ENCODE assay signal across 18 cellular contexts in genomic region chr1:203645996-203646395, GRCh38. TPM values are rescaled to one million over a fixed set of nuclear protein-coding genes. Genes with fewer than 3 reads are reported as not detected.
DNase-seq lines count a peak whose midpoint lies in the region; ATAC-seq and TF ChIP-seq lines count a peak whose summit lies in the region.
"Had no signal": no experiment of that assay in that cellular context is flagged by ENCODE, and none has a peak within 500 bp of the region (broad histone marks: within the 10 kb centered on the region; RNA-seq: fewer than 3 reads in every experiment).

No MANE protein-coding gene starts in this region.

- peak overlapping the region in 1 of 2 experiments; percentile 47; a peak in 1 of 4 replicates for H4K8ac ChIP-seq in IMR-90 (ENCODE audit: low read depth in 2 of 2, low read length in 2 of 2)

- H3K27me3 Mint-ChIP-seq in mesothelial cell of epicardium (ENCODE audit: low read depth): no peaks in the 10 kb centered on the region

- peak overlapping the region; percentile 86 for H3K27ac Mint-ChIP-seq in mesothelial cell of epicardium

- H3K4me3 ChIP-seq in IMR-90 (ENCODE audit: insufficient read depth, low read depth, low read length): no peak overlapping the region
- H3K4me3 ChIP-seq in brain microvascular endothelial cell (ENCODE audit: low read depth, low read length): no peak overlapping the region
- H3K4me3 ChIP-seq in thoracic aorta: no peak overlapping the region
- H3K4me3 ChIP-seq: BLaER1, body of pancreas, SJCRH30 had no signal

- H2AK5ac ChIP-seq in IMR-90 (ENCODE audit: low read depth, low read length): no peak overlapping the region

- peaks cover 31% of the 10 kb centered on the region for H3K4me1 ChIP-seq in IMR-90 (ENCODE audit: control insufficient read depth, insufficient read depth, low read length)
- peaks cover 38 to 68% of the 10 kb centered on the region in 2 donors for H3K4me1 ChIP-seq in thoracic aorta (ENCODE audit: control insufficient read depth in 1 of 2, low read depth in 2 of 2)

- no peak overlapping the region for H3K23ac ChIP-seq in IMR-90 (ENCODE audit: low read depth, low read length)

- in situ Hi-C loops in IMR-90 (cut with MboI; ENCODE audit: low sequenced_read_pairs): no loop called here
- in situ Hi-C loops in brain microvascular endothelial cell (cut with HindIII; ENCODE audit: low pct_ligation_motif_present, low sequenced_read_pairs): no loop called here

- peaks cover 95% of the 10 kb centered on the region for H4K20me1 ChIP-seq in IMR-90 (ENCODE audit: insufficient read depth, low read length)

- dilution Hi-C loops in IMR-90 (cut with HindIII; ENCODE audit: low sequenced_read_pairs, unreplicated experiment): no loop called here

- peak overlapping the region; percentile 12; the same call in 1 of the 2 replicates for H3K14ac ChIP-seq in IMR-90 (replicated peaks; ENCODE audit: low read depth, low read length)

- TF ChIP-seq RAD21 in IMR-90 (IDR thresholded peaks at IDR 0.05; ENCODE audit: low read length): no peak

- H3K4me1 Mint-ChIP-seq in mesothelial cell of epicardium: peaks cover 39% of the 10 kb centered on the region

- H3K4me3 Mint-ChIP-seq in mesothelial cell of epicardium: no peak overlapping the region

- H3K9me1 ChIP-seq in IMR-90 (ENCODE audit: insufficient read depth, low read length): peaks cover 42% of the 10 kb centered on the region

- no peak overlapping the region for H3K56ac ChIP-seq in IMR-90 (ENCODE audit: extremely low read depth, insufficient read depth, low read length)

- H4K5ac ChIP-seq in IMR-90 (ENCODE audit: low read depth, low read length): no peak overlapping the region

- no peaks in the 10 kb centered on the region for H3K9me3 ChIP-seq in IMR-90 (ENCODE audit: control insufficient read depth, insufficient read depth, low read length)
- H3K9me3 ChIP-seq in thoracic aorta: no peaks in the 10 kb centered on the region
- H3K9me3 ChIP-seq: BLaER1, body of pancreas, neutrophil, SJCRH30 had no signal

- no peak overlapping the region for H2AK9ac ChIP-seq in IMR-90 (replicated peaks; ENCODE audit: low read depth, low read length, poor library complexity)

- no peak for TF ChIP-seq CTCF in IMR-90 (conservative IDR thresholded peaks at IDR 0.05; ENCODE audit: low read depth, low read length)
- TF ChIP-seq CTCF in brain microvascular endothelial cell (IDR thresholded peaks at IDR 0.05; ENCODE audit: low read depth, low read length, missing control alignments): no peak
- no peak for TF ChIP-seq CTCF in mesothelial cell of epicardium (IDR thresholded peaks at IDR 0.05; ENCODE audit: unreplicated experiment)
- no peak for TF ChIP-seq CTCF in thoracic aorta (IDR thresholded peaks at IDR 0.05)

- no peak overlapping the region for H2BK20ac ChIP-seq in IMR-90 (ENCODE audit: low read depth, low read length)

- H3K27me3 ChIP-seq in IMR-90 (ENCODE audit: control insufficient read depth, insufficient read depth, low read length): no peaks in the 10 kb centered on the region
- no peaks in the 10 kb centered on the region for H3K27me3 ChIP-seq in brain microvascular endothelial cell (replicated peaks)
- no peaks in the 10 kb centered on the region for H3K27me3 ChIP-seq in thoracic aorta (replicated peaks; ENCODE audit: insufficient read depth)
- H3K27me3 ChIP-seq: BLaER1, body of pancreas, SJCRH30 had no signal

- POLR2A ChIA-PET in IMR-90 (lab: Charles Lee; ENCODE audit: unreplicated experiment): no interaction called here

- H3K27ac ChIP-seq in IMR-90 (ENCODE audit: insufficient read depth, low read length): no peak overlapping the region
- H3K27ac ChIP-seq in brain microvascular endothelial cell: peak overlapping the region; percentile 77
- peak overlapping the region; percentile 70 to 88 for H3K27ac ChIP-seq in thoracic aorta
- H3K27ac ChIP-seq: BLaER1, body of pancreas, neutrophil, SJCRH30 had no signal

- no peak overlapping the region for H3K4me2 ChIP-seq in IMR-90 (ENCODE audit: low read depth, low read length)
- H3K4me2 ChIP-seq: BLaER1 had no signal

- H3K36me3 Mint-ChIP-seq in mesothelial cell of epicardium: peaks cover 22% of the 10 kb centered on the region

- CTCF ChIA-PET in IMR-90 (lab: Yijun Ruan, JAX): no interaction called here

- no peak overlapping the region for H3K9ac ChIP-seq in IMR-90 (ENCODE audit: low read depth, low read length)
- H3K9ac ChIP-seq: BLaER1 had no signal

- intact Hi-C loops in IMR-90 (cut with micrococcal nuclease): loop anchor here (2.0 kb wide), 1 partner anchor 17 kb away; no protein-coding TSS in a partner anchor

- WGBS in IMR-90 (ENCODE audit: extremely low coverage in 2 of 2, insufficient read length in 1 of 2), 2 experiments: no CpG with 5 or more reads among the region's 2 CpGs

- peaks cover 9 to 88% of the 10 kb centered on the region in 2 experiments; a peak in 3 of 4 replicates for H3K79me1 ChIP-seq in IMR-90 (ENCODE audit: low read depth in 1 of 2, low read length in 2 of 2)

- no peak overlapping the region for H3K18ac ChIP-seq in IMR-90 (ENCODE audit: low read depth, low read length)

- H3K4ac ChIP-seq in IMR-90 (ENCODE audit: low read depth, low read length): 0 out of 2 replicates have a peak overlapping the region, but pooled peaks have one; percentile 44

- no peak overlapping the region; the same call in 2 of the 3 replicates for H2BK15ac ChIP-seq in IMR-90 (ENCODE audit: low read depth, low read length)

- H3K36me3 ChIP-seq in IMR-90 (ENCODE audit: control insufficient read depth, insufficient read depth, low read length) (0 out of 2 replicates have a peak, but pooled peaks cover under 1% of the 10 kb centered on the region), brain microvascular endothelial cell (replicated peaks) (peaks cover under 1% of the 10 kb centered on the region), thoracic aorta (no peaks in the 10 kb centered on the region)
- H3K36me3 ChIP-seq: neutrophil, SJCRH30 had no signal

- no peak overlapping the region for H2BK120ac ChIP-seq in IMR-90 (ENCODE audit: low read depth, low read length)

- ATAC-seq in IMR-90 (ENCODE audit: low read depth): no peak
- peak; percentile 36 for ATAC-seq in thoracic aorta (ENCODE audit: insufficient number of reproducible peaks, low FRiP score, low read depth)
- ATAC-seq: body of pancreas, right cardiac atrium had no signal

- no peaks in the 10 kb centered on the region for H3K9me3 Mint-ChIP-seq in mesothelial cell of epicardium

- peak overlapping the region; percentile 22 for H2BK5ac ChIP-seq in IMR-90 (ENCODE audit: low read depth, low read length, poor library complexity, severe bottlenecking)

- TF ChIP-seq POLR2A in IMR-90 (IDR thresholded peaks at IDR 0.05; ENCODE audit: low read depth, low read length): no peak

- H2AFZ ChIP-seq in IMR-90 (replicated peaks; ENCODE audit: low read length, poor library complexity): no peak overlapping the region

- peak; percentile 66 for DNase-seq in IMR-90
- DNase-seq in brain microvascular endothelial cell: no peak
- DNase-seq in mesothelial cell of epicardium (ENCODE audit: low spot score in 2 of 2, unreplicated experiment in 2 of 2): no peak
- DNase-seq in thoracic aorta (ENCODE audit: low spot score): no peak
- no peak for DNase-seq in SIG-M5 treated with dmso at 0.1 percent for 504 hours (lab: John Stamatoyannopoulos, UW; ENCODE audit: unreplicated experiment)
- no peak for DNase-seq in SK-N-DZ (ENCODE audit: low spot score)
- no peak for DNase-seq in activated effector memory CD4-positive, alpha-beta T cell treated with anti-CD3 and anti-CD28 coated beads, Interleukin-2, amount 50 U/mL, for 16 hours
- DNase-seq: activated naive CD4-positive, alpha-beta T cell treated with Interleukin-2 at 50 U/mL for 16 hours; body of pancreas; DMS 273 treated with DMSO at 0.1 percent for 48 hours; KG1; midbrain; NCI-H526; SJCRH30; T1000 had no signal

- no peak overlapping the region for H4K91ac ChIP-seq in IMR-90 (ENCODE audit: insufficient read depth, low read depth, low read length)

- no TSS peak for BruUV-seq in IMR-90 (replicated peaks; lab: Mats Ljungman, UMichigan)

TF ChIP-seq in IMR-90, 13 proteins besides CTCF, POLR2A, EP300 and RAD21:
- no peak for TF ChIP-seq BHLHE40 (IDR thresholded peaks at IDR 0.05; ENCODE audit: low read depth, low read length)
- no peak for TF ChIP-seq MAFK (IDR thresholded peaks at IDR 0.05; ENCODE audit: low read depth, low read length)
- TF ChIP-seq NFE2L2 (IDR thresholded peaks at IDR 0.05; ENCODE audit: low read depth, low read length): no peak

RNA-seq across cellular contexts. Expression of gene ATP2B4, which starts 19.4 kb away (rescaled TPM):
- total RNA-seq in IMR-90 (2012; rRNA removed) (290 and 311 TPM in 2 replicates), mesothelial cell of epicardium (234 to 238 TPM (median 237 TPM) in 3 replicates), thoracic aorta (100 to 1,000 TPM; 131 to 138 TPM)
- 172 TPM in 2 replicates for polyA plus RNA-seq in IMR-90 (2012; rRNA removed)
- polyA plus RNA-seq in IMR-90 (2012; cell fraction: cytosol; rRNA removed): 65.5 and 87.1 TPM in 2 replicates
- 90.6 and 259 TPM in 2 replicates for polyA plus RNA-seq in IMR-90 (2012; cell fraction: nucleus; rRNA removed; ENCODE audit: low replicate concordance)
- 0.83 and 0.96 TPM in 2 replicates for polyA plus RNA-seq in SK-N-DZ (2014; cell fraction: cytosol; rRNA removed)
- polyA plus RNA-seq in SK-N-DZ (2014; cell fraction: nucleus; rRNA removed): 0.80 and 0.92 TPM in 2 replicates
